ENCODE assay signal across 5 cellular contexts in the genomic region with DNA sequence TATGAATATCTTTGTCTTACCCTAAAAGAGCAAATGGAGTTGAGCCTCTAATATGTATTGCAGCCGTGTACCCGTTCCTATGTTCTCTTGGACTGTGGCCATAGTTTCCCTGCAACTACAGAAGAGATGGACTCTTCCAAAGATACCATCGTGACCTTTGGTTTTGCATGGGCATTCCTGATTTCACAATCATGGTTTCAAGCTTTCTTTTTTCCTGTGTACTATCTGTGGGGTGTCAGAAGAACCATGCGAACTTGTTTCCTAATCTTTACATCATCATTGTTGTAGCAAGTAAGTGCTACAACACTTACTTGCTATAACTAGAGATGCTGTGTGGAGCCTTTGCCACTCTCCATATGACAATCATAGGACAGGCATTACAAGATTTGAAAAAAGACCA.
"Had no signal": no experiment of that assay in that cellular context is flagged by ENCODE, and none has a peak within 500 bp of the region (broad histone marks: within the 10 kb centered on the region; RNA-seq: fewer than 3 reads in every experiment).

No MANE protein-coding gene starts in this region.

- H2AFZ ChIP-seq: GM23248 had no signal

- DNase-seq: GM23248, GOT3, H7, HCEC 1CT, KBM-7 had no signal

- H3K4me3 ChIP-seq: GM23248 had no signal

- H3K27ac ChIP-seq: GM23248 had no signal
